ENCODE assay signal across 22 cellular contexts in genomic region chr11:76797341-76798201, GRCh38. TPM values are rescaled to one million over a fixed set of nuclear protein-coding genes. Genes with fewer than 3 reads are reported as not detected.
DNase-seq lines count a peak whose midpoint lies in the region; ATAC-seq and TF ChIP-seq lines count a peak whose summit lies in the region.
"Had no signal": no experiment of that assay in that cellular context is flagged by ENCODE, and none has a peak within 500 bp of the region (broad histone marks: within the 10 kb centered on the region; RNA-seq: fewer than 3 reads in every experiment).

No MANE protein-coding gene starts in this region.

- TF ChIP-seq CTCF in Calu3 (IDR thresholded peaks at IDR 0.05; ENCODE audit: unreplicated experiment) (no peak), Peyer's patch (IDR thresholded peaks at IDR 0.05) (no peak), esophagus squamous epithelium (IDR thresholded peaks at IDR 0.05) (no peak), stomach (IDR thresholded peaks at IDR 0.05) (no peak)

- intact Hi-C loops in Calu3 (cut with micrococcal nuclease; ENCODE audit: unreplicated experiment) = no loop called here
- intact Hi-C loops in esophagus squamous epithelium (cut with DNase I) = loop anchor here (5.0 kb wide), 1 partner anchor 60 kb away; no protein-coding TSS in a partner anchor
- intact Hi-C loops in stomach (cut with DNase I; ENCODE audit: low total_unique reads) = loop anchor here (5.0 kb wide), 1 partner anchor 60 kb away; no protein-coding TSS in a partner anchor
- intact Hi-C loops in aorta (cut with DNase I) = loop anchor here in 1 of 2 donors (2.0 kb wide), 1 partner anchor 63 kb away; no protein-coding TSS in a partner anchor

- H3K4me3 ChIP-seq in Peyer's patch (no peak overlapping the region), esophagus squamous epithelium (no peak overlapping the region), stomach (no peak overlapping the region), aorta (ENCODE audit: low read length in 2 of 2) (no peak overlapping the region)
- H3K4me3 ChIP-seq: adrenal gland had no signal

- no peak for TF ChIP-seq POLR2A in Peyer's patch (IDR thresholded peaks at IDR 0.05)
- TF ChIP-seq POLR2A in esophagus squamous epithelium (IDR thresholded peaks at IDR 0.05) = no peak
- no peak for TF ChIP-seq POLR2A in stomach (IDR thresholded peaks at IDR 0.05)

- peak overlapping the region; percentile 12 for H3K27ac Mint-ChIP-seq in Calu3 (ENCODE audit: unreplicated experiment)
- H3K27ac Mint-ChIP-seq: activated CD8-positive, alpha-beta memory T cell treated with anti-CD3 and anti-CD28 coated beads, Interleukin-2, amount 10 ng/mL, durations not matched to agents 7 days and 5 days had no signal

- H3K27me3 ChIP-seq in Peyer's patch (no peaks in the 10 kb centered on the region), esophagus squamous epithelium (no peaks in the 10 kb centered on the region), stomach (peaks cover 0 to 3% (median 0%) of the 10 kb centered on the region in 3 donors), aorta (ENCODE audit: control insufficient read depth in 1 of 2, insufficient read depth in 2 of 2, low read length in 1 of 2) (no peaks in the 10 kb centered on the region)
- H3K27me3 ChIP-seq: adrenal gland had no signal

- BruUV-seq in Calu3 (replicated peaks; lab: Mats Ljungman, UMichigan) = TSS peak; percentile 10

- peaks cover 22% of the 10 kb centered on the region for H3K4me1 Mint-ChIP-seq in Calu3 (ENCODE audit: low read depth, unreplicated experiment)

- peaks cover 0 to 12% (median 0%) of the 10 kb centered on the region in 3 donors for H3K36me3 ChIP-seq in Peyer's patch
- peaks cover 4 to 45% (median 5%) of the 10 kb centered on the region in 3 donors for H3K36me3 ChIP-seq in esophagus squamous epithelium
- H3K36me3 ChIP-seq in stomach = peaks cover 4 to 28% (median 28%) of the 10 kb centered on the region in 4 donors
- H3K36me3 ChIP-seq in aorta (ENCODE audit: control insufficient read depth in 1 of 2, insufficient read depth in 2 of 2, low read length in 1 of 2) = peaks cover 0 to 4% of the 10 kb centered on the region in 2 donors
- H3K36me3 ChIP-seq: adrenal gland had no signal

- H3K36me3 Mint-ChIP-seq in Calu3 (ENCODE audit: insufficient read depth, unreplicated experiment) = peaks cover 45% of the 10 kb centered on the region
- H3K36me3 Mint-ChIP-seq: activated CD8-positive, alpha-beta memory T cell treated with anti-CD3 and anti-CD28 coated beads, Interleukin-2, amount 10 ng/mL, durations not matched to agents 7 days and 5 days; naive thymus-derived CD8-positive, alpha-beta T cell had no signal

- H3K4me3 Mint-ChIP-seq in Calu3 (ENCODE audit: low read depth, unreplicated experiment) = no peak overlapping the region
- H3K4me3 Mint-ChIP-seq: activated CD8-positive, alpha-beta memory T cell treated with anti-CD3 and anti-CD28 coated beads, Interleukin-2, amount 10 ng/mL, durations not matched to agents 7 days and 5 days had no signal

- H3K9me3 ChIP-seq in Peyer's patch (no peaks in the 10 kb centered on the region), esophagus squamous epithelium (no peaks in the 10 kb centered on the region), stomach (no peaks in the 10 kb centered on the region), aorta (ENCODE audit: control insufficient read depth, low read length) (no peaks in the 10 kb centered on the region)
- H3K9me3 ChIP-seq: adrenal gland had no signal

- WGBS in esophagus squamous epithelium, 2 donors = 85 to 87% methylated on average over 9 to 10 of the region's 11 CpGs
- WGBS in stomach, 5 donors = 95 to 98% (median 96%) methylated on average over 8 to 11 of the region's 11 CpGs
- WGBS in aorta, 2 donors = 88 to 92% methylated on average over 11 of the region's 11 CpGs

- DNase-seq in Calu3 (no peak), Peyer's patch (no peak), esophagus squamous epithelium (lab: John Stamatoyannopoulos, UW) (no peak), stomach (no peak), aorta (no peak)
- no peak for DNase-seq in stimulated activated naive CD4-positive, alpha-beta T cell treated with Interleukin-2 at 50 U/mL for 16 hours (lab: John Stamatoyannopoulos, UW)
- DNase-seq: activated CD4-positive, alpha-beta T cell treated with anti-CD3 and anti-CD28 coated beads for 1 hour; activated CD8-positive, alpha-beta memory T cell treated with anti-CD3 and anti-CD28 coated beads, Interleukin-2, amount 10 ng/mL, durations not matched to agents 7 days and 5 days; dermis blood vessel endothelial cell; EL; foreskin melanocyte; mesenchymal stem cell; NCI-H1105 treated with DMSO at 0.1 percent for 48 hours; NCI-H2107; NCI-H510A treated with DMSO at 0.1 percent for 48 hours; stimulated activated CD4-positive, alpha-beta T cell treated with anti-CD3 and anti-CD28 coated beads, Interleukin-2, amount 100 ng/mL, for 24 hours; stimulated activated naive CD8-positive, alpha-beta T cell treated with anti-CD3 and anti-CD28 coated beads, Interleukin-15, Interleukin-2, amounts not matched to agents 100 U/mL and 50 U/mL, for 24 hours; trophoblast cell had no signal

- H3K4me1 ChIP-seq in Peyer's patch (peaks cover 0 to 80% (median 6%) of the 10 kb centered on the region in 4 donors), esophagus squamous epithelium (peaks cover 40 to 99% (median 61%) of the 10 kb centered on the region in 3 donors), stomach (peaks cover 27 to 74% (median 63%) of the 10 kb centered on the region in 4 donors), aorta (ENCODE audit: control insufficient read depth in 1 of 2, insufficient read depth in 2 of 2, low read length in 2 of 2) (no peaks in the 10 kb centered on the region)

- no peaks in the 10 kb centered on the region for H3K27me3 Mint-ChIP-seq in Calu3 (ENCODE audit: unreplicated experiment)

- TF ChIP-seq EP300 in stomach (IDR thresholded peaks at IDR 0.05) = no peak

- CTCF ChIA-PET in Calu3 (lab: Charles Lee) = interaction anchor here (2.8 kb wide), 1 partner anchor 62 kb away, joined by 39 read pairs; no protein-coding TSS in a partner anchor

- no peak for ATAC-seq in HG03457 (IDR thresholded peaks at IDR 0.05; ENCODE audit: unreplicated experiment)
- no peak for ATAC-seq in aorta (ENCODE audit: low FRiP score)
- ATAC-seq: activated CD8-positive, alpha-beta memory T cell treated with anti-CD3 and anti-CD28 coated beads, Interleukin-2, amount 10 ng/mL, durations not matched to agents 7 days and 5 days; naive thymus-derived CD8-positive, alpha-beta T cell; stimulated activated naive CD8-positive, alpha-beta T cell treated with anti-CD3 and anti-CD28 coated beads, Interleukin-15, Interleukin-2, amounts not matched to agents 100 U/mL and 50 U/mL, for 24 hours had no signal

- H3K9me3 Mint-ChIP-seq in Calu3 (ENCODE audit: low read depth, unreplicated experiment) = no peaks in the 10 kb centered on the region
- H3K9me3 Mint-ChIP-seq: naive thymus-derived CD8-positive, alpha-beta T cell had no signal

- H3K27ac ChIP-seq in Peyer's patch (peak overlapping the region in 3 of 4 donors; percentile 11 to 73 (median 22)), esophagus squamous epithelium (peak overlapping the region; percentile 42 to 80 (median 63)), stomach (peak overlapping the region in 3 of 5 donors; percentile 7 to 58 (median 11)), aorta (ENCODE audit: low read depth in 1 of 2, low read length in 2 of 2) (no peak overlapping the region)
- H3K27ac ChIP-seq: epithelial cell of prostate had no signal

RNA-seq across cellular contexts. Expression of gene TSKU, which starts 14.4 kb away (rescaled TPM):
- total RNA-seq in Calu3 (2022) = 49.0 and 56.1 TPM in 2 replicates
- total RNA-seq in Peyer's patch = 100 to 1,000 TPM in 2 of 4 donors, 10 to 100 TPM in 2; 27.2 to 152 (median 87.2) TPM
- total RNA-seq in esophagus squamous epithelium = 10 to 100 TPM; 51.4 to 95.9 (median 88.4) TPM
- total RNA-seq in stomach = 100 to 1,000 TPM in 1 of 5 donors, 10 to 100 TPM in 4; 11.1 to 114 (median 20.4) TPM
- 10 to 100 TPM; 18.6 to 20.9 (median 18.9) TPM for polyA plus RNA-seq in stomach
- 10 to 100 TPM; 27.5 to 31.5 TPM for total RNA-seq in aorta
- 10 to 100 TPM in 1 of 2 donors, 1 to 10 TPM in 1; 5.2 to 10.0 TPM for polyA plus RNA-seq in aorta
- total RNA-seq: naive thymus-derived CD8-positive, alpha-beta T cell had no signal
- polyA plus RNA-seq: naive thymus-derived CD8-positive, alpha-beta T cell had no signal

Comparison
In these comparisons a context has a peak if more than half of its experiments do, and no peak if none do; other contexts are left out.
1. H3K27ac ChIP-seq: peak in Peyer's patch (3 of 4), esophagus squamous epithelium (4 of 4) and stomach (3 of 5); none in aorta (0 of 2).